Comparison of ENCODE assay signal across 22 cellular contexts in genomic region chr20:48617481-48617880, GRCh38.
"Had no signal": no experiment of that assay in that cellular context is flagged by ENCODE, and none has a peak within 500 bp of the region (broad histone marks: within the 10 kb centered on the region; RNA-seq: fewer than 3 reads in every experiment).

No MANE protein-coding gene starts in this region.

- H3K4me2 ChIP-seq: neural progenitor cell had no signal

- H3K27me3 ChIP-seq: esophagus muscularis mucosa, gastroesophageal sphincter, neural progenitor cell had no signal

- H3K36me3 ChIP-seq: esophagus muscularis mucosa, gastroesophageal sphincter, neural progenitor cell had no signal

- H3K27me3 Mint-ChIP-seq: effector memory CD8-positive, alpha-beta T cell had no signal

- H2AFZ ChIP-seq: neural progenitor cell, parathyroid adenoma had no signal

- H3K9me3 Mint-ChIP-seq: dendritic cell treated with granulocyte-macrophage colony-stimulating factor and Interleukin-4, amounts not matched to agents 40 ng/mL and 50 ng/mL, for 4 days; effector memory CD8-positive, alpha-beta T cell; naive thymus-derived CD8-positive, alpha-beta T cell; neural progenitor cell had no signal

- H3K27ac Mint-ChIP-seq: dendritic cell treated with granulocyte-macrophage colony-stimulating factor and Interleukin-4, amounts not matched to agents 40 ng/mL and 50 ng/mL, for 4 days; effector memory CD8-positive, alpha-beta T cell; neural progenitor cell had no signal

- H3K79me2 ChIP-seq: parathyroid adenoma had no signal

- H3K4me1 ChIP-seq: neural progenitor cell had no signal

- H3K27ac ChIP-seq: epithelial cell of prostate, esophagus muscularis mucosa, gastroesophageal sphincter, left lung, neural progenitor cell, parathyroid adenoma, psoas muscle had no signal

- DNase-seq: effector memory CD8-positive, alpha-beta T cell; glutamatergic neuron; islet precursor cell; mesendoderm; occipital lobe; retina; stimulated activated CD4-positive, alpha-beta T cell treated with anti-CD3 and anti-CD28 coated beads, Interleukin-2, amount 100 ng/mL, for 48 hours; stimulated activated naive CD4-positive, alpha-beta T cell treated with Interleukin-2 at 50 U/mL for 16 hours; trophoblast cell had no signal

- H3K36me3 Mint-ChIP-seq: naive thymus-derived CD8-positive, alpha-beta T cell; neural progenitor cell had no signal

- FAIRE-seq: colon, urothelium cell line had no signal

- H3K9ac ChIP-seq: neural progenitor cell, parathyroid adenoma had no signal

- H3K4me3 Mint-ChIP-seq: dendritic cell treated with granulocyte-macrophage colony-stimulating factor and Interleukin-4, amounts not matched to agents 40 ng/mL and 50 ng/mL, for 4 days; effector memory CD8-positive, alpha-beta T cell; naive thymus-derived CD8-positive, alpha-beta T cell; neural progenitor cell had no signal

- ATAC-seq: effector memory CD8-positive, alpha-beta T cell; gastroesophageal sphincter; left lung; naive thymus-derived CD8-positive, alpha-beta T cell; psoas muscle; sciatic nerve had no signal

- H3K4me3 ChIP-seq: esophagus muscularis mucosa, gastroesophageal sphincter, left lung, lung, neural progenitor cell, psoas muscle had no signal

- H3K9me3 ChIP-seq: esophagus muscularis mucosa, gastroesophageal sphincter, left lung, psoas muscle had no signal
